12 cellular contexts compared by ENCODE assay signal in genomic region chr4:45662996-45663395, GRCh38.
DNase-seq lines count a peak whose midpoint lies in the region; TF ChIP-seq lines count a peak whose summit lies in the region.
"Had no signal": no experiment of that assay in that cellular context is flagged by ENCODE, and none has a peak within 500 bp of the region (broad histone marks: within the 10 kb centered on the region; RNA-seq: fewer than 3 reads in every experiment).

No MANE protein-coding gene starts in this region.

- H3K4me3 ChIP-seq in epithelial cell of esophagus (ENCODE audit: low read length) (no peak overlapping the region), ascending aorta (no peak overlapping the region)
- H3K4me3 ChIP-seq: tibial artery had no signal

- intact Hi-C loops in ascending aorta (cut with DNase I) = no loop called here

- no peaks in the 10 kb centered on the region for H3K36me3 Mint-ChIP-seq in mesothelial cell of epicardium

- DNase-seq in G401 (ENCODE audit: low spot score) (peak; percentile 92), NCI-H2196 (lab: John Stamatoyannopoulos, UW; ENCODE audit: unreplicated experiment) (peak; percentile 25), epithelial cell of esophagus (ENCODE audit: low read depth) (peak; percentile 37), mesothelial cell of epicardium (ENCODE audit: low spot score in 2 of 2, unreplicated experiment in 2 of 2) (peak; percentile 34 to 73), ascending aorta (ENCODE audit: low spot score in 2 of 2) (no peak), NCI-H1436 treated with DMSO at 0.1 percent for 48 hours (lab: John Stamatoyannopoulos, UW) (no peak)
- no peak for DNase-seq in activated naive CD4-positive, alpha-beta T cell treated with anti-CD3 and anti-CD28 coated beads, Interleukin-2, amount 50 U/mL, for 16 hours
- no peak for DNase-seq in activated CD4-positive, CD25-positive, alpha-beta regulatory T cell (lab: John Stamatoyannopoulos, UW)
- DNase-seq: activated CD8-positive, alpha-beta memory T cell treated with anti-CD3 and anti-CD28 coated beads, Interleukin-2, amount 50 U/mL, for 48 hours; stimulated activated CD4-positive, alpha-beta T cell treated with anti-CD3 and anti-CD28 coated beads, Interleukin-1b, Interleukin-23, amount 100 ng/mL, for 48 hours; tibial artery had no signal

- no peaks in the 10 kb centered on the region for H3K36me3 ChIP-seq in ascending aorta
- H3K36me3 ChIP-seq: tibial artery had no signal

- in situ Hi-C loops in G401 (cut with HindIII; ENCODE audit: low sequenced_read_pairs) = no loop called here

- H3K27ac ChIP-seq in ascending aorta = no peak overlapping the region
- H3K27ac ChIP-seq: KMS-11, tibial artery had no signal

- peak overlapping the region; percentile 9 for H3K27ac Mint-ChIP-seq in mesothelial cell of epicardium

- H3K4me1 Mint-ChIP-seq in mesothelial cell of epicardium = peaks cover 20% of the 10 kb centered on the region

- H3K4me3 Mint-ChIP-seq in mesothelial cell of epicardium = no peak overlapping the region

- no peaks in the 10 kb centered on the region for H3K4me1 ChIP-seq in ascending aorta
- H3K4me1 ChIP-seq: tibial artery had no signal

- no peaks in the 10 kb centered on the region for H3K9me3 Mint-ChIP-seq in mesothelial cell of epicardium

- TF ChIP-seq CTCF in epithelial cell of esophagus (IDR thresholded peaks at IDR 0.05; ENCODE audit: insufficient read depth, low read depth, low read length, missing control alignments) = no peak
- TF ChIP-seq CTCF in mesothelial cell of epicardium (IDR thresholded peaks at IDR 0.05; ENCODE audit: unreplicated experiment) = no peak
- TF ChIP-seq CTCF in ascending aorta (IDR thresholded peaks at IDR 0.05) = no peak

- H3K9me3 ChIP-seq in ascending aorta = no peaks in the 10 kb centered on the region
- H3K9me3 ChIP-seq: tibial artery had no signal

- no peaks in the 10 kb centered on the region for H3K27me3 Mint-ChIP-seq in mesothelial cell of epicardium (ENCODE audit: low read depth)

- no peaks in the 10 kb centered on the region for H3K27me3 ChIP-seq in ascending aorta
- H3K27me3 ChIP-seq: tibial artery had no signal

Comparison
In these comparisons a context has a peak if more than half of its experiments do, and no peak if none do; other contexts are left out.
1. DNase-seq: peak in G401 (single experiment), NCI-H2196 (single experiment), epithelial cell of esophagus (single experiment) and mesothelial cell of epicardium (2 of 2); none in activated naive CD4-positive, alpha-beta T cell treated with anti-CD3 and anti-CD28 coated beads, Interleukin-2, amount 50 U/mL, for 16 hours (single experiment), activated CD4-positive, CD25-positive, alpha-beta regulatory T cell (0 of 4), ascending aorta (0 of 2) and NCI-H1436 treated with DMSO at 0.1 percent for 48 hours (single experiment).